ENCODE assay signal across 10 cellular contexts in genomic region chr1:230145953-230146476, GRCh38.
DNase-seq lines count a peak whose midpoint lies in the region; ATAC-seq lines count a peak whose summit lies in the region.
"Had no signal": no experiment of that assay in that cellular context is flagged by ENCODE, and none has a peak within 500 bp of the region (broad histone marks: within the 10 kb centered on the region; RNA-seq: fewer than 3 reads in every experiment).

No MANE protein-coding gene starts in this region.

- ATAC-seq in stimulated activated naive CD8-positive, alpha-beta T cell treated with anti-CD3 and anti-CD28 coated beads, Interleukin-15, Interleukin-2, amounts not matched to agents 100 U/mL and 50 U/mL, for 24 hours = no peak
- no peak for ATAC-seq in GM21423 (IDR thresholded peaks at IDR 0.05; ENCODE audit: unreplicated experiment)
- ATAC-seq in HG03135 (IDR thresholded peaks at IDR 0.05; ENCODE audit: unreplicated experiment) = no peak

- H3K36me3 Mint-ChIP-seq in stimulated activated naive CD8-positive, alpha-beta T cell treated with anti-CD3 and anti-CD28 coated beads, Interleukin-15, Interleukin-2, amounts not matched to agents 100 ng/mL and 50 ng/mL, for 24 hours (ENCODE audit: low read depth) = peaks cover 4% of the 10 kb centered on the region

- H3K27me3 Mint-ChIP-seq in stimulated activated naive CD8-positive, alpha-beta T cell treated with anti-CD3 and anti-CD28 coated beads, Interleukin-15, Interleukin-2, amounts not matched to agents 100 ng/mL and 50 ng/mL, for 24 hours = no peaks in the 10 kb centered on the region

- peak overlapping the region; percentile 52 for H3K4me3 Mint-ChIP-seq in stimulated activated naive CD8-positive, alpha-beta T cell treated with anti-CD3 and anti-CD28 coated beads, Interleukin-15, Interleukin-2, amounts not matched to agents 100 ng/mL and 50 ng/mL, for 24 hours

- H3K9me3 Mint-ChIP-seq in stimulated activated naive CD8-positive, alpha-beta T cell treated with anti-CD3 and anti-CD28 coated beads, Interleukin-15, Interleukin-2, amounts not matched to agents 100 ng/mL and 50 ng/mL, for 24 hours = no peaks in the 10 kb centered on the region

- H3K27ac Mint-ChIP-seq in stimulated activated naive CD8-positive, alpha-beta T cell treated with anti-CD3 and anti-CD28 coated beads, Interleukin-15, Interleukin-2, amounts not matched to agents 100 ng/mL and 50 ng/mL, for 24 hours = peak overlapping the region; percentile 84

- DNase-seq in stimulated activated naive CD8-positive, alpha-beta T cell treated with anti-CD3 and anti-CD28 coated beads, Interleukin-15, Interleukin-2, amounts not matched to agents 100 U/mL and 50 U/mL, for 24 hours = no peak
- DNase-seq in NOMO-1 (lab: John Stamatoyannopoulos, UW; ENCODE audit: unreplicated experiment in 2 of 2) = peak; percentile 72 to 75
- peak; percentile 44 for DNase-seq in germinal center (ENCODE audit: low spot score)
- DNase-seq in activated CD8-positive, alpha-beta memory T cell treated with anti-CD3 and anti-CD28 coated beads, Interleukin-2, amount 50 U/mL, for 48 hours = no peak
- no peak for DNase-seq in stimulated activated CD4-positive, alpha-beta T cell treated with anti-CD3 and anti-CD28 coated beads, Interleukin-4, amount 100 ng/mL, for 4 hours
- DNase-seq: left cardiac atrium, NCI-H187 treated with DMSO at 0.1 percent for 48 hours had no signal

- peaks cover 86% of the 10 kb centered on the region for H3K4me1 Mint-ChIP-seq in stimulated activated naive CD8-positive, alpha-beta T cell treated with anti-CD3 and anti-CD28 coated beads, Interleukin-15, Interleukin-2, amounts not matched to agents 100 ng/mL and 50 ng/mL, for 24 hours (ENCODE audit: low read depth)

Comparison
In these comparisons a context has a peak if more than half of its experiments do, and no peak if none do; other contexts are left out.
1. DNase-seq: peak in NOMO-1 (2 of 2) and germinal center (single experiment); none in stimulated activated naive CD8-positive, alpha-beta T cell treated with anti-CD3 and anti-CD28 coated beads, Interleukin-15, Interleukin-2, amounts not matched to agents 100 U/mL and 50 U/mL, for 24 hours (single experiment), activated CD8-positive, alpha-beta memory T cell treated with anti-CD3 and anti-CD28 coated beads, Interleukin-2, amount 50 U/mL, for 48 hours (single experiment) and stimulated activated CD4-positive, alpha-beta T cell treated with anti-CD3 and anti-CD28 coated beads, Interleukin-4, amount 100 ng/mL, for 4 hours (0 of 2).